ENCODE assay signal across 9 cellular contexts in genomic region chr1:155051777-155052398, GRCh38. TPM values are rescaled to one million over a fixed set of nuclear protein-coding genes. Genes with fewer than 3 reads are reported as not detected.
DNase-seq lines count a peak whose midpoint lies in the region; ATAC-seq, FAIRE-seq and TF ChIP-seq lines count a peak whose summit lies in the region.
"Had no signal": no experiment of that assay in that cellular context is flagged by ENCODE, and none has a peak within 500 bp of the region (broad histone marks: within the 10 kb centered on the region; RNA-seq: fewer than 3 reads in every experiment).

No MANE protein-coding gene starts in this region.

- CTCF ChIA-PET in GM12878 (lab: Yijun Ruan, JAX) = interaction anchor here (0.9 to 3.7 kb wide), 11 partner anchors 9 to 492 kb away, joined by 3 to 27 read pairs (median 6); partner anchors contain the start of gene KRTCAP2

- H3K27me3 Mint-ChIP-seq in IgD-negative memory B cell (no peaks in the 10 kb centered on the region), T-helper 17 cell (no peaks in the 10 kb centered on the region)

- H3K4me3 ChIP-seq in GM12878 (peak overlapping the region; percentile 91), iPS DF 6.9 (ENCODE audit: low read length) (peak overlapping the region; percentile 54; the same call in 1 of the 2 replicates), gastrocnemius medialis (peak overlapping the region; percentile 82 to 96 (median 90))

- H3K9me3 ChIP-seq in T-helper 17 cell (ENCODE audit: control insufficient read depth, low read length, poor library complexity, severe bottlenecking) = no peaks in the 10 kb centered on the region
- H3K9me3 ChIP-seq in GM12878 (replicated peaks; ENCODE audit: control insufficient read depth, insufficient read depth, low read length) = no peaks in the 10 kb centered on the region
- no peaks in the 10 kb centered on the region for H3K9me3 ChIP-seq in iPS DF 6.9 (ENCODE audit: control insufficient read depth, insufficient read depth, low read length)
- no peaks in the 10 kb centered on the region for H3K9me3 ChIP-seq in gastrocnemius medialis

- H3K79me2 ChIP-seq in GM12878 (ENCODE audit: control insufficient read depth, insufficient read depth, low read length) = no peaks in the 10 kb centered on the region; the same call in 1 of the 2 replicates

- peak; percentile 38 for ATAC-seq in T-helper 17 cell
- peak; percentile 56 for ATAC-seq in GM12878
- ATAC-seq in gastrocnemius medialis = peak; percentile 10 to 24
- ATAC-seq in HG02970 (IDR thresholded peaks at IDR 0.05; ENCODE audit: low FRiP score, unreplicated experiment) = no peak

- peak overlapping the region; percentile 65 for H3K9ac ChIP-seq in GM12878 (ENCODE audit: control insufficient read depth, insufficient read depth, low read length)

- H3K36me3 Mint-ChIP-seq in IgD-negative memory B cell (no peaks in the 10 kb centered on the region), T-helper 17 cell (ENCODE audit: low read depth) (no peaks in the 10 kb centered on the region)

- BruUV-seq in GM12878 (replicated peaks; lab: Mats Ljungman, UMichigan) = no TSS peak

- no peak for FAIRE-seq in GM12878 (lab: Jason Lieb, UNC)
- FAIRE-seq: A204.1 had no signal

- H3K4me3 Mint-ChIP-seq in IgD-negative memory B cell (peak overlapping the region; percentile 69 to 93 (median 88)), T-helper 17 cell (peak overlapping the region; percentile 91)

- H3K4me1 ChIP-seq in GM12878 (ENCODE audit: control insufficient read depth, insufficient read depth, low read length) = peaks cover 13% of the 10 kb centered on the region
- 0 out of 2 replicates have a peak, but pooled peaks cover 3% of the 10 kb centered on the region for H3K4me1 ChIP-seq in iPS DF 6.9 (ENCODE audit: control insufficient read depth, insufficient read depth, low read length)
- peaks cover 25 to 29% of the 10 kb centered on the region in 2 donors for H3K4me1 ChIP-seq in gastrocnemius medialis

- TF ChIP-seq POLR2A in GM12878 (IDR thresholded peaks at IDR 0.05; ENCODE audit: low read depth, low read length) = no peak
- TF ChIP-seq POLR2A in gastrocnemius medialis (IDR thresholded peaks at IDR 0.05) = no peak

- peak overlapping the region in 1 of 3 donors; percentile 64 for H3K27ac Mint-ChIP-seq in IgD-negative memory B cell
- H3K27ac Mint-ChIP-seq in T-helper 17 cell = peak overlapping the region; percentile 70

- RAD21 ChIA-PET in GM12878 (lab: Charles Lee; ENCODE audit: unreplicated experiment) = interaction anchor here (0.5 to 2.7 kb wide), 9 partner anchors 8 to 571 kb away, joined by 3 to 16 read pairs (median 5); partner anchors contain the start of gene PBXIP1

- POLR2A ChIA-PET in GM12878 (lab: Charles Lee) = interaction anchor here (1.1 to 1.7 kb wide), 4 partner anchors 35 to 182 kb away, joined by 3 to 8 read pairs (median 6); partner anchors contain the start of gene KCNN3

- peak overlapping the region; percentile 96 for H3K4me2 ChIP-seq in GM12878 (ENCODE audit: control insufficient read depth, insufficient read depth)

- peak overlapping the region; percentile 70 for H2AFZ ChIP-seq in GM12878 (ENCODE audit: control insufficient read depth, low read depth, low read length)

- TF ChIP-seq CTCF in GM12878 (IDR thresholded peaks at IDR 0.05 in 2 of 3, conservative IDR thresholded peaks at IDR 0.05 in 1 of 3; ENCODE audit: control insufficient read depth in 2 of 3, extremely low read depth in 1 of 3, insufficient read depth in 1 of 3, low read depth in 3 of 3, low read length in 3 of 3) (no peak), gastrocnemius medialis (IDR thresholded peaks at IDR 0.05 in 4 of 5, conservative IDR thresholded peaks at IDR 0.05 in 1 of 5) (no peak)

- intact Hi-C loops in GM12878 (cut with micrococcal nuclease; ENCODE audit: unreplicated experiment) (no loop called here), gastrocnemius medialis (cut with DNase I; ENCODE audit: low total_unique reads) (loop anchor here (2.0 to 5.0 kb wide), 4 partner anchors 35 to 493 kb away; partner anchors contain the start of genes CKS1B, SHC1 and UBE2Q1)

- 2% methylated on average over 26 of the region's 27 CpGs for WGBS in GM12878 (ENCODE audit: insufficient coverage, insufficient replicate concordance, low lambda C conversion rate, missing lambda C conversion rate)
- WGBS in iPS DF 6.9 (ENCODE audit: insufficient coverage, insufficient read length) = no CpG with 5 or more reads among the region's 27 CpGs

- no peaks in the 10 kb centered on the region for H3K27me3 ChIP-seq in GM12878 (replicated peaks in 1 of 2; ENCODE audit: control insufficient read depth in 2 of 2, insufficient read depth in 2 of 2, low read length in 1 of 2)
- peaks cover 5% of the 10 kb centered on the region; the same call in 1 of the 2 replicates for H3K27me3 ChIP-seq in iPS DF 6.9 (ENCODE audit: control insufficient read depth, insufficient read depth, low read length)
- H3K27me3 ChIP-seq in gastrocnemius medialis = no peaks in the 10 kb centered on the region

- peaks cover 0 to 13% (median 9%) of the 10 kb centered on the region in 3 donors for H3K4me1 Mint-ChIP-seq in IgD-negative memory B cell
- peaks cover 27% of the 10 kb centered on the region for H3K4me1 Mint-ChIP-seq in T-helper 17 cell

- H3K36me3 ChIP-seq in GM12878 (ENCODE audit: control insufficient read depth in 2 of 2, insufficient read depth in 2 of 2, low read length in 1 of 2) = no peaks in the 10 kb centered on the region
- no peaks in the 10 kb centered on the region for H3K36me3 ChIP-seq in iPS DF 6.9 (ENCODE audit: control insufficient read depth, insufficient read depth, low read length)
- H3K36me3 ChIP-seq in gastrocnemius medialis = peaks cover 0 to 29% of the 10 kb centered on the region in 2 donors

- SMC1A ChIA-PET in GM12878 (lab: Charles Lee; ENCODE audit: uncharacterized antibody, unreplicated experiment) = interaction anchor here (1.5 to 2.4 kb wide), 2 partner anchors 10 to 33 kb away, joined by 3 to 12 read pairs; no protein-coding TSS in a partner anchor

- peak; percentile 69 for DNase-seq in DMS 273 (lab: John Stamatoyannopoulos, UW; ENCODE audit: unreplicated experiment)
- no peak for DNase-seq in DMS 273 treated with DMSO at 0.1 percent for 48 hours (lab: John Stamatoyannopoulos, UW)
- DNase-seq in T-helper 17 cell = peak in 2 of 3 donors; percentile 27 to 32
- DNase-seq in GM12878 (ENCODE audit: low read depth, low spot score) = no peak
- DNase-seq in iPS DF 6.9 (ENCODE audit: low read depth, low spot score) = no peak
- peak; percentile 30 to 42 for DNase-seq in gastrocnemius medialis

- H3K27ac ChIP-seq in GM12878 (ENCODE audit: control insufficient read depth, insufficient read depth) = no peak overlapping the region
- H3K27ac ChIP-seq in iPS DF 6.9 (ENCODE audit: low read length) = no peak overlapping the region
- peak overlapping the region; percentile 90 to 99 (median 94) for H3K27ac ChIP-seq in gastrocnemius medialis

- in situ Hi-C loops in GM12878 (cut with MboI) (no loop called here), gastrocnemius medialis (cut with MboI; ENCODE audit: low sequenced_read_pairs in 4 of 4) (loop anchor here in 1 of 4 donors (25.0 kb wide), 1 partner anchor 90 kb away; the partner anchor contains the start of genes CKS1B, PBXIP1, PYGO2 and SHC1)

- no peak for TF ChIP-seq RAD21 in GM12878 (IDR thresholded peaks at IDR 0.05; ENCODE audit: insufficient read depth, low read depth, low read length)

- no peaks in the 10 kb centered on the region for H4K20me1 ChIP-seq in GM12878 (ENCODE audit: control insufficient read depth, insufficient read depth)

- TF ChIP-seq EP300 in GM12878 (IDR thresholded peaks at IDR 0.05; ENCODE audit: borderline replicate concordance in 1 of 2, control insufficient read depth in 1 of 2, low read depth in 2 of 2, low read length in 2 of 2) = no peak

- peaks cover 0 to 1% (median 0%) of the 10 kb centered on the region in 3 donors for H3K9me3 Mint-ChIP-seq in IgD-negative memory B cell

RNA-seq across cellular contexts. Expression of gene ADAM15, which starts 0.8 kb away (rescaled TPM):
- polyA plus RNA-seq in IgD-negative memory B cell = 8.0 TPM
- 10 to 100 TPM; 30.3 to 33.8 TPM for total RNA-seq in T-helper 17 cell
- 15.4 TPM in 2 replicates for total RNA-seq in GM12878 (2013; cell fraction: nucleolus; rRNA removed)
- total RNA-seq in GM12878 (2014; rRNA removed) = 21.7 and 28.9 TPM in 2 replicates
- 10.5 and 13.0 TPM in 2 replicates for total RNA-seq in GM12878 (2014; rRNA removed; fragmentation: Illumina TruSeq; extraction: Trizol)
- 30.0 and 38.8 TPM in 2 replicates for total RNA-seq in GM12878 (2021)
- polyA plus RNA-seq in GM12878 (2011; ENCODE audit: low read depth) = 2.3 TPM
- 3.1 and 6.4 TPM in 2 replicates for polyA plus RNA-seq in GM12878 (2011; rRNA removed)
- 7.8 and 11.9 TPM in 2 replicates for polyA plus RNA-seq in GM12878 (2011; cell fraction: cytosol; rRNA removed)
- 45.5 TPM in 2 replicates for polyA plus RNA-seq in GM12878 (2011; cell fraction: nucleus; rRNA removed)
- 6.3 and 9.5 TPM in 2 replicates for polyA plus RNA-seq in GM12878 (2012)
- 5.7 and 11.3 TPM in 2 replicates for polyA plus RNA-seq in GM12878 (2014; fragmentation: Illumina TruSeq; extraction: Trizol)
- under 1 TPM; 0.29 to 0.79 TPM for polyA plus RNA-seq in GM12878 (2014; fragmentation: Nextera tagmentation; extraction: Ambion mirVana)
- 27.8 and 29.6 TPM in 2 replicates for polyA plus RNA-seq in GM12878 (2014; rRNA removed)
- 10 to 100 TPM; 16.4 to 18.7 TPM for polyA plus RNA-seq in GM12878 (2016; fragmentation: Nextera tagmentation; extraction: Ambion mirVana)
- 8.7 and 12.4 TPM in 2 replicates for polyA minus RNA-seq in GM12878 (2011; rRNA and poly(A)+ RNA removed)
- polyA minus RNA-seq in GM12878 (2011; cell fraction: cytosol; rRNA and poly(A)+ RNA removed) = 12.2 and 13.4 TPM in 2 replicates
- 9.4 and 17.5 TPM in 2 replicates for polyA minus RNA-seq in GM12878 (2011; cell fraction: nucleus; rRNA and poly(A)+ RNA removed)
- total RNA-seq in gastrocnemius medialis = 10 to 100 TPM; 30.3 to 42.8 (median 36.9) TPM

RNA-seq across cellular contexts. Expression of gene EFNA4, which starts 11.7 kb away (rescaled TPM):
- polyA plus RNA-seq in IgD-negative memory B cell = 8.5 TPM
- 1 to 10 TPM; 2.6 to 4.9 TPM for total RNA-seq in T-helper 17 cell
- total RNA-seq in GM12878 (2013; cell fraction: nucleolus; rRNA removed) = 5.7 and 6.7 TPM in 2 replicates
- total RNA-seq in GM12878 (2014; rRNA removed) = 8.7 and 14.1 TPM in 2 replicates
- total RNA-seq in GM12878 (2014; rRNA removed; fragmentation: Illumina TruSeq; extraction: Trizol) = 3.4 and 4.3 TPM in 2 replicates
- total RNA-seq in GM12878 (2021) = 5.3 and 6.3 TPM in 2 replicates
- polyA plus RNA-seq in GM12878 (2011; ENCODE audit: low read depth) = 1.9 TPM
- polyA plus RNA-seq in GM12878 (2011; rRNA removed) = 3.6 and 8.4 TPM in 2 replicates
- 11.2 and 12.9 TPM in 2 replicates for polyA plus RNA-seq in GM12878 (2011; cell fraction: cytosol; rRNA removed)
- 6.6 and 8.8 TPM in 2 replicates for polyA plus RNA-seq in GM12878 (2011; cell fraction: nucleus; rRNA removed)
- 4.7 and 5.6 TPM in 2 replicates for polyA plus RNA-seq in GM12878 (2012)
- 2.4 and 4.9 TPM in 2 replicates for polyA plus RNA-seq in GM12878 (2014; fragmentation: Illumina TruSeq; extraction: Trizol)
- 1 to 10 TPM in 1 of 2 experiments, under 1 TPM in 1; 0.52 to 1.3 TPM for polyA plus RNA-seq in GM12878 (2014; fragmentation: Nextera tagmentation; extraction: Ambion mirVana)
- 9.7 and 10.7 TPM in 2 replicates for polyA plus RNA-seq in GM12878 (2014; rRNA removed)
- polyA plus RNA-seq in GM12878 (2016; fragmentation: Nextera tagmentation; extraction: Ambion mirVana) = 1 to 10 TPM; 3.4 to 4.7 TPM
- polyA minus RNA-seq in GM12878 (2011; rRNA and poly(A)+ RNA removed) = 4.8 and 12.7 TPM in 2 replicates
- 4.7 and 5.6 TPM in 2 replicates for polyA minus RNA-seq in GM12878 (2011; cell fraction: cytosol; rRNA and poly(A)+ RNA removed)
- polyA minus RNA-seq in GM12878 (2011; cell fraction: nucleus; rRNA and poly(A)+ RNA removed) = 3.1 and 4.1 TPM in 2 replicates
- total RNA-seq in gastrocnemius medialis = under 1 TPM; 0.41 to 0.87 (median 0.80) TPM

RNA-seq across cellular contexts. Expression of gene DCST1, which starts 18.3 kb away (rescaled TPM):
- polyA plus RNA-seq in IgD-negative memory B cell = not detected
- under 1 TPM; 0.23 to 0.57 TPM for total RNA-seq in T-helper 17 cell
- total RNA-seq in GM12878 (2013; cell fraction: nucleolus; rRNA removed) = not detected in 2 replicates
- not detected in 2 replicates for total RNA-seq in GM12878 (2014; rRNA removed)
- total RNA-seq in GM12878 (2014; rRNA removed; fragmentation: Illumina TruSeq; extraction: Trizol) = not detected in 2 replicates
- total RNA-seq in GM12878 (2021) = not detected in 2 replicates
- not detected for polyA plus RNA-seq in GM12878 (2011; ENCODE audit: low read depth)
- not detected in 2 replicates for polyA plus RNA-seq in GM12878 (2011; rRNA removed)
- not detected in 2 replicates for polyA plus RNA-seq in GM12878 (2011; cell fraction: cytosol; rRNA removed)
- polyA plus RNA-seq in GM12878 (2011; cell fraction: nucleus; rRNA removed) = 0.24 TPM in 1 of 2 replicates, not detected in the other
- polyA plus RNA-seq in GM12878 (2012) = not detected in 2 replicates
- polyA plus RNA-seq in GM12878 (2014; fragmentation: Illumina TruSeq; extraction: Trizol) = not detected in 2 replicates
- polyA plus RNA-seq in GM12878 (2014; fragmentation: Nextera tagmentation; extraction: Ambion mirVana) = not detected
- polyA plus RNA-seq in GM12878 (2014; rRNA removed) = not detected in 2 replicates
- not detected for polyA plus RNA-seq in GM12878 (2016; fragmentation: Nextera tagmentation; extraction: Ambion mirVana)
- polyA minus RNA-seq in GM12878 (2011; rRNA and poly(A)+ RNA removed) = not detected in 2 replicates
- polyA minus RNA-seq in GM12878 (2011; cell fraction: cytosol; rRNA and poly(A)+ RNA removed) = not detected in 2 replicates
- polyA minus RNA-seq in GM12878 (2011; cell fraction: nucleus; rRNA and poly(A)+ RNA removed) = not detected in 2 replicates
- under 1 TPM in 2 of 4 donors, not detected in 2; 0.13 to 0.35 TPM for total RNA-seq in gastrocnemius medialis

RNA-seq across cellular contexts. Expression of gene DCST2, which starts 18.3 kb away (rescaled TPM):
- not detected for polyA plus RNA-seq in IgD-negative memory B cell
- total RNA-seq in T-helper 17 cell = 1 to 10 TPM in 1 of 2 donors, under 1 TPM in 1; 0.94 to 1.3 TPM
- total RNA-seq in GM12878 (2013; cell fraction: nucleolus; rRNA removed) = 0.37 and 0.38 TPM in 2 replicates
- not detected in 2 replicates for total RNA-seq in GM12878 (2014; rRNA removed)
- not detected in 2 replicates for total RNA-seq in GM12878 (2014; rRNA removed; fragmentation: Illumina TruSeq; extraction: Trizol)
- 0.36 TPM in 1 of 2 replicates, not detected in the other for total RNA-seq in GM12878 (2021)
- not detected for polyA plus RNA-seq in GM12878 (2011; ENCODE audit: low read depth)
- polyA plus RNA-seq in GM12878 (2011; rRNA removed) = 0.10 and 0.41 TPM in 2 replicates
- polyA plus RNA-seq in GM12878 (2011; cell fraction: cytosol; rRNA removed) = 0.12 TPM in 2 replicates
- polyA plus RNA-seq in GM12878 (2011; cell fraction: nucleus; rRNA removed) = 3.2 and 4.1 TPM in 2 replicates
- 0.12 and 0.18 TPM in 2 replicates for polyA plus RNA-seq in GM12878 (2012)
- polyA plus RNA-seq in GM12878 (2014; fragmentation: Illumina TruSeq; extraction: Trizol) = not detected in 2 replicates
- not detected for polyA plus RNA-seq in GM12878 (2014; fragmentation: Nextera tagmentation; extraction: Ambion mirVana)
- polyA plus RNA-seq in GM12878 (2014; rRNA removed) = 0.11 and 0.33 TPM in 2 replicates
- not detected for polyA plus RNA-seq in GM12878 (2016; fragmentation: Nextera tagmentation; extraction: Ambion mirVana)
- polyA minus RNA-seq in GM12878 (2011; rRNA and poly(A)+ RNA removed) = not detected in 2 replicates
- polyA minus RNA-seq in GM12878 (2011; cell fraction: cytosol; rRNA and poly(A)+ RNA removed) = not detected in 2 replicates
- 0.24 and 0.67 TPM in 2 replicates for polyA minus RNA-seq in GM12878 (2011; cell fraction: nucleus; rRNA and poly(A)+ RNA removed)
- total RNA-seq in gastrocnemius medialis = not detected

RNA-seq across cellular contexts. Expression of gene EFNA3, which starts 26.7 kb away (rescaled TPM):
- 1.3 TPM for polyA plus RNA-seq in IgD-negative memory B cell
- 1 to 10 TPM in 1 of 2 donors, under 1 TPM in 1; 0.29 to 1.3 TPM for total RNA-seq in T-helper 17 cell
- total RNA-seq in GM12878 (2013; cell fraction: nucleolus; rRNA removed) = 1.8 and 2.1 TPM in 2 replicates
- 1.1 and 1.3 TPM in 2 replicates for total RNA-seq in GM12878 (2014; rRNA removed)
- 0.64 and 0.67 TPM in 2 replicates for total RNA-seq in GM12878 (2014; rRNA removed; fragmentation: Illumina TruSeq; extraction: Trizol)
- 1.2 and 1.5 TPM in 2 replicates for total RNA-seq in GM12878 (2021)
- polyA plus RNA-seq in GM12878 (2011; ENCODE audit: low read depth) = 2.6 TPM
- polyA plus RNA-seq in GM12878 (2011; rRNA removed) = 2.3 and 5.4 TPM in 2 replicates
- 6.2 and 7.7 TPM in 2 replicates for polyA plus RNA-seq in GM12878 (2011; cell fraction: cytosol; rRNA removed)
- polyA plus RNA-seq in GM12878 (2011; cell fraction: nucleus; rRNA removed) = 5.1 and 10.8 TPM in 2 replicates
- polyA plus RNA-seq in GM12878 (2012) = 3.4 and 4.9 TPM in 2 replicates
- polyA plus RNA-seq in GM12878 (2014; fragmentation: Illumina TruSeq; extraction: Trizol) = 0.55 and 1.00 TPM in 2 replicates
- polyA plus RNA-seq in GM12878 (2014; fragmentation: Nextera tagmentation; extraction: Ambion mirVana) = under 1 TPM; 0.08 to 0.26 TPM
- polyA plus RNA-seq in GM12878 (2014; rRNA removed) = 1.2 and 1.7 TPM in 2 replicates
- 1 to 10 TPM in 1 of 2 experiments, under 1 TPM in 1; 0.81 to 1.1 TPM for polyA plus RNA-seq in GM12878 (2016; fragmentation: Nextera tagmentation; extraction: Ambion mirVana)
- 1.8 and 3.9 TPM in 2 replicates for polyA minus RNA-seq in GM12878 (2011; rRNA and poly(A)+ RNA removed)
- polyA minus RNA-seq in GM12878 (2011; cell fraction: cytosol; rRNA and poly(A)+ RNA removed) = 2.9 and 3.6 TPM in 2 replicates
- polyA minus RNA-seq in GM12878 (2011; cell fraction: nucleus; rRNA and poly(A)+ RNA removed) = 2.4 and 3.4 TPM in 2 replicates
- total RNA-seq in gastrocnemius medialis = 1 to 10 TPM in 2 of 4 donors, under 1 TPM in 1, not detected in 1; 0.55 to 1.8 (median 1.6) TPM

Comparison
In these comparisons a context has a peak if more than half of its experiments do, and no peak if none do; other contexts are left out.
1. DNase-seq: peak in DMS 273 (single experiment), T-helper 17 cell (2 of 3) and gastrocnemius medialis (2 of 2); none in DMS 273 treated with DMSO at 0.1 percent for 48 hours (single experiment), GM12878 (single experiment) and iPS DF 6.9 (single experiment).
2. H3K27ac ChIP-seq: peak in gastrocnemius medialis (4 of 4); none in GM12878 (single experiment) and iPS DF 6.9 (single experiment).
3. Peak in every context shown above with its lines, with median percentiles within 50 percentile points of each other: H3K4me3 ChIP-seq.